In the genomic region with DNA sequence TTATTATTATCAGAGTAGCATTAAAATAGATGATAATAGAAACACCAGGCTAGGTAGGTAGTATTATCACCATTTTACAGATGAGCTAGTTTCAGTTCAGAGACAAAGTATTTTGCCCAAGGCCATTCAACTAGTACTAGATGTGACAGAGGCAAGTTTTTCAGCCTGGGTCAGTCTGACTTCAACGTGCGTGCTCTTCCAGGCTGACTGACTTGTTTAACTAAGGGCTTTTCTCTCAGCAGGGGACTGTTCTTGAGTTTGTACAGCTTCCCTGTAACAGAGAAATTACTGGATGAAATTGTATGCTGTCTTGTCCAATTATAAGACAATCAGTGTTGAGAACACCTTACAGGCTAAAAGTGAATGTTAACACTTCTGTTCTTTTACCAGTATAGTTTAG, we compare ENCODE assay signal across 25 cellular contexts.
DNase-seq lines count a peak whose midpoint lies in the region; ATAC-seq and TF ChIP-seq lines count a peak whose summit lies in the region.
"Had no signal": no experiment of that assay in that cellular context is flagged by ENCODE, and none has a peak within 500 bp of the region (broad histone marks: within the 10 kb centered on the region; RNA-seq: fewer than 3 reads in every experiment).

No MANE protein-coding gene starts in this region.

- TF ChIP-seq CTCF in 22Rv1 (IDR thresholded peaks at IDR 0.05) (no peak), omental fat pad (IDR thresholded peaks at IDR 0.05) (no peak), mucosa of descending colon (IDR thresholded peaks at IDR 0.05) (no peak)

- intact Hi-C loops in mucosa of descending colon (cut with DNase I, micrococcal nuclease), result no loop called here

- DNase-seq in NCI-H1930 (lab: John Stamatoyannopoulos, UW), result peak; percentile 32 to 57
- DNase-seq in astrocyte of the hippocampus (ENCODE audit: low read depth, low spot score), result peak; percentile 7
- DNase-seq in iris pigment epithelial cell (ENCODE audit: low read depth), result peak; percentile 5
- no peak for DNase-seq in cerebellar cortex (ENCODE audit: low spot score)
- no peak for DNase-seq in 8988T
- DNase-seq in omental fat pad (ENCODE audit: low spot score), result no peak
- no peak for DNase-seq in mucosa of descending colon
- DNase-seq: ACHN; activated CD4-positive, alpha-beta T cell treated with anti-CD3 and anti-CD28 coated beads, Interleukin-2, amount 50 U/mL, for 48 hours; activated CD4-positive, CD25-positive, alpha-beta regulatory T cell; anterior cingulate cortex; central memory CD4-positive, alpha-beta T cell; dermis blood vessel endothelial cell; left cardiac atrium; NCI-H1092 treated with DMSO at 0.1 percent for 48 hours; NCI-H2081 treated with DMSO at 0.1 percent for 48 hours; NCI-H524; nephron progenitor cell; spleen; T-cell; transverse colon had no signal

- H3K4me3 ChIP-seq in mucosa of descending colon, result no peak overlapping the region
- H3K4me3 ChIP-seq: right atrium auricular region, SJSA1, spleen, transverse colon had no signal

- ATAC-seq in omental fat pad (ENCODE audit: low FRiP score) (no peak), mucosa of descending colon (no peak)
- ATAC-seq: activated naive CD4-positive, alpha-beta T cell treated with anti-CD3 and anti-CD28 coated beads, Interleukin-2, amount 50 U/mL, for 72 hours; left cardiac atrium; T-cell had no signal

- H3K9me3 ChIP-seq in mucosa of descending colon, result no peaks in the 10 kb centered on the region
- H3K9me3 ChIP-seq: right atrium auricular region, SJSA1, spleen, transverse colon had no signal

- no peaks in the 10 kb centered on the region for H3K4me1 ChIP-seq in mucosa of descending colon (ENCODE audit: low read depth)
- H3K4me1 ChIP-seq: right atrium auricular region, SJSA1, transverse colon had no signal

- H3K36me3 ChIP-seq in mucosa of descending colon (ENCODE audit: low read depth), result no peaks in the 10 kb centered on the region
- H3K36me3 ChIP-seq: right atrium auricular region, SJSA1, spleen, transverse colon had no signal

- peak overlapping the region; percentile 60 for H3K27ac ChIP-seq in 22Rv1
- H3K27ac ChIP-seq: right atrium auricular region, SJSA1, spleen, transverse colon had no signal

Comparison
In these comparisons a context has a peak if more than half of its experiments do, and no peak if none do; other contexts are left out.
1. DNase-seq: peak in NCI-H1930 (2 of 2), astrocyte of the hippocampus (single experiment) and iris pigment epithelial cell (single experiment); none in cerebellar cortex (single experiment), 8988T (single experiment), omental fat pad (single experiment) and mucosa of descending colon (0 of 3).